ENCODE assay signal across 16 cellular contexts in the genomic region with DNA sequence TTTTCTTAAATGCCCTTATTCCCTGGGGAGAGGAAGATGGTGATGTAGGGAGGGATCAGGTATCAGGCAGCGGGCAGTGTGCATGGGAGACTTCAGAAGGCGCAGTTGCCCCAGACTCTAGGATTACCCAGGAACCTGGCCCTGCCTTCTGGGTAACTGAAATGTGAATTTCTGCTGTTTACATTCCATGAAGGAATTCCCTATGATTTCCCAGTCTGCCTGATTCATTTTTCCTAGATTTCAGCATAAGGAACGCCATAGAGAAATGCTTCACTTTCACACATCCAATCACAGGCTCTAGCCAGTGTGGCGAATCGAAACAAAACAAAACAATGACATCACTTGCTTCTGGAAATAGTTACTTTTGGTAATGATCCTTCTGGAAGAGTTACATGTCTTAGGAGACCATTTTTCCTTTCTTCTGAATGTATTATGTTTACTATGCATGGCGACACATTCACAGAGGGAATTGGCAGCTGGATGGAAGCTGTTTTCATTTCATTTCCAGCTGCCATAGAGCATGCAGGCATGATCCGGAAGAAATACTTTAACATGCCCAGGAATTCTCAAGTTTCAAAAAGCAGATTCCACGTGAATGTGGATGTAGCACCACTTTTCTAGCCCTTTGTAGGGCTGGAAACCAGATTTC. TPM values are rescaled to one million over a fixed set of nuclear protein-coding genes. Genes with fewer than 3 reads are reported as not detected.
DNase-seq lines count a peak whose midpoint lies in the region; ATAC-seq, FAIRE-seq and TF ChIP-seq lines count a peak whose summit lies in the region.
"Had no signal": no experiment of that assay in that cellular context is flagged by ENCODE, and none has a peak within 500 bp of the region (broad histone marks: within the 10 kb centered on the region; RNA-seq: fewer than 3 reads in every experiment).

No MANE protein-coding gene starts in this region.

- peaks cover 0 to 4% (median 3%) of the 10 kb centered on the region in 3 donors for H3K27me3 Mint-ChIP-seq in immature natural killer cell (ENCODE audit: low read depth in 3 of 3)

- no peak for TF ChIP-seq RAD21 in HepG2 (CRISPR knock-in tag; IDR thresholded peaks at IDR 0.05)

- H3K27me3 ChIP-seq in HepG2 (ENCODE audit: control insufficient read depth in 1 of 2, insufficient read depth in 2 of 2, low read length in 2 of 2) (no peaks in the 10 kb centered on the region), right lobe of liver (no peaks in the 10 kb centered on the region)
- H3K27me3 ChIP-seq: testis had no signal

- TF ChIP-seq EP300 in HepG2 (IDR thresholded peaks at IDR 0.05; ENCODE audit: low read depth in 2 of 2, low read length in 2 of 2) (no peak), HepG2 (CRISPR knock-in tag; IDR thresholded peaks at IDR 0.05; ENCODE audit: borderline replicate concordance) (no peak)

- H4K20me1 ChIP-seq in HepG2 (ENCODE audit: insufficient read depth, low read length): no peaks in the 10 kb centered on the region

- no peak for FAIRE-seq in HepG2 (lab: Jason Lieb, UNC)
- FAIRE-seq: small intestine had no signal

- intact Hi-C loops in HepG2 (cut with micrococcal nuclease; ENCODE audit: unreplicated experiment): loop anchor here (2.0 to 5.0 kb wide), 2 partner anchors 106 to 184 kb away; partner anchors contain the start of gene KATNA1
- intact Hi-C loops in right lobe of liver (cut with DNase I): no loop called here

- H3K36me3 Mint-ChIP-seq in immature natural killer cell: no peaks in the 10 kb centered on the region
- H3K36me3 Mint-ChIP-seq: natural killer cell treated with Interleukin-12 subunit alpha and Interleukin-12 subunit beta and Interleukin-15 and Interleukin-18, amount 100 ng/mL, for 72 hours had no signal

- peak overlapping the region; percentile 63 for H3K4me2 ChIP-seq in HepG2 (ENCODE audit: low read depth, low read length)

- in situ Hi-C loops in HepG2 (cut with HindIII; ENCODE audit: extremely low pct_ligation_motif_present, low pct_unique_long_range_greater_than_20kb): no loop called here

- H3K9ac ChIP-seq in HepG2 (ENCODE audit: insufficient read depth, low read depth, low read length): peak overlapping the region; percentile 53

- POLR2A ChIA-PET in HepG2 (lab: Yijun Ruan, JAX): interaction anchor here (1.1 to 2.3 kb wide), 6 partner anchors 16 to 113 kb away, joined by 5 to 8 read pairs (median 7); partner anchors contain the start of genes LATS1, LRP11 and PCMT1

- CTCF ChIA-PET in HepG2 (lab: Yijun Ruan, JAX; ENCODE audit: low intra/inter-chr PET ratio, low total read pairs): no interaction called here

- peak; percentile 10 for ATAC-seq in HepG2
- ATAC-seq in right lobe of liver: no peak
- ATAC-seq: left lobe of liver; natural killer cell treated with Interleukin-12 subunit alpha and Interleukin-12 subunit beta and Interleukin-15 and Interleukin-18, amount 100 ng/mL, for 72 hours; SK-N-SH treated with all-trans-retinoic acid at 6 μM for 48 hours; WTC11 had no signal

- TF ChIP-seq CTCF in HepG2 (CRISPR knock-in tag; IDR thresholded peaks at IDR 0.05) (no peak), right lobe of liver (IDR thresholded peaks at IDR 0.05) (no peak), cardiac fibroblast (IDR thresholded peaks at IDR 0.05; ENCODE audit: low read depth, low read length) (no peak)

- no peaks in the 10 kb centered on the region for H3K9me3 Mint-ChIP-seq in immature natural killer cell
- H3K9me3 Mint-ChIP-seq: natural killer cell treated with Interleukin-12 subunit alpha and Interleukin-12 subunit beta and Interleukin-15 and Interleukin-18, amount 100 ng/mL, for 72 hours; WTC11 had no signal

- H3K9me3 ChIP-seq in HepG2 (ENCODE audit: low read length) (no peaks in the 10 kb centered on the region), right lobe of liver (no peaks in the 10 kb centered on the region), mesodermal cell (ENCODE audit: control insufficient read depth, low read length) (no peaks in the 10 kb centered on the region)
- H3K9me3 ChIP-seq: testis had no signal

- H3K36me3 ChIP-seq in HepG2 (replicated peaks in 1 of 2; ENCODE audit: control insufficient read depth in 1 of 2, insufficient read depth in 2 of 2, low read length in 2 of 2) (peaks cover 1 to 12% of the 10 kb centered on the region in 2 experiments; a peak in 4 of 5 replicates), right lobe of liver (peaks cover 0 to 3% (median 0%) of the 10 kb centered on the region in 4 donors), mesodermal cell (ENCODE audit: control insufficient read depth, insufficient read depth, low read length) (peaks cover 43% of the 10 kb centered on the region)

- no TSS peak for BruUV-seq in HepG2 (replicated peaks; lab: Mats Ljungman, UMichigan)

- H3K4me1 Mint-ChIP-seq in immature natural killer cell: no peaks in the 10 kb centered on the region

- peaks cover 26% of the 10 kb centered on the region for H3K4me1 ChIP-seq in HepG2 (ENCODE audit: insufficient read depth, low read length)
- no peaks in the 10 kb centered on the region for H3K4me1 ChIP-seq in right lobe of liver
- H3K4me1 ChIP-seq in mesodermal cell (ENCODE audit: control insufficient read depth, insufficient read depth, low read length, poor library complexity, severe bottlenecking): no peaks in the 10 kb centered on the region
- H3K4me1 ChIP-seq: testis had no signal

- TF ChIP-seq POLR2A in HepG2 (IDR thresholded peaks at IDR 0.05; ENCODE audit: insufficient read depth in 1 of 2, low read depth in 2 of 2, low read length in 2 of 2): no peak
- no peak for TF ChIP-seq POLR2A in right lobe of liver (IDR thresholded peaks at IDR 0.05)

- no peak overlapping the region for H3K27ac Mint-ChIP-seq in immature natural killer cell
- H3K27ac Mint-ChIP-seq: natural killer cell treated with Interleukin-12 subunit alpha and Interleukin-12 subunit beta and Interleukin-15 and Interleukin-18, amount 100 ng/mL, for 72 hours; WTC11 had no signal

- peak overlapping the region; percentile 4 for H2AFZ ChIP-seq in HepG2 (ENCODE audit: low read length)

- WGBS in HepG2 (ENCODE audit: low lambda C conversion rate): 75% methylated on average over 8 of the region's 8 CpGs
- 86% methylated on average over 8 of the region's 8 CpGs for WGBS in right lobe of liver (ENCODE audit: insufficient coverage, low coverage, low lambda C conversion rate, missing lambda C conversion rate)
- WGBS in mesodermal cell (ENCODE audit: insufficient coverage in 2 of 2), 2 experiments: 82 to 97% methylated on average over 4 to 6 of the region's 8 CpGs

- DNase-seq in HepG2 (ENCODE audit: low spot score) (no peak), right lobe of liver (no peak), cardiac fibroblast (ENCODE audit: low read depth in 2 of 2) (peak; percentile 15 to 26), ecto neural progenitor cell (ENCODE audit: low spot score) (no peak), immature natural killer cell (no peak), SK-N-DZ (ENCODE audit: low spot score) (no peak), glomerular visceral epithelial cell (ENCODE audit: extremely low spot score) (no peak)
- DNase-seq: DMS 273 treated with DMSO at 0.1 percent for 48 hours; effector CD8-positive, alpha-beta T cell; small intestine; testis had no signal

- no peaks in the 10 kb centered on the region for H3K79me2 ChIP-seq in HepG2 (ENCODE audit: insufficient read depth, low read length)

- H3K4me3 ChIP-seq in HepG2 (replicated peaks in 1 of 3; ENCODE audit: insufficient read depth in 1 of 3, low read depth in 2 of 3, low read length in 3 of 3) (peak overlapping the region in 1 of 3 experiments; percentile 34; a peak in 1 of 6 replicates), right lobe of liver (no peak overlapping the region), cardiac fibroblast (replicated peaks in 1 of 2; ENCODE audit: low read depth in 2 of 2, low read length in 2 of 2) (no peak overlapping the region), mesodermal cell (ENCODE audit: extremely low read depth, insufficient read depth, low read length, poor library complexity, severe bottlenecking) (no peak overlapping the region)
- H3K4me3 ChIP-seq: testis had no signal

- H3K4me3 Mint-ChIP-seq in immature natural killer cell: no peak overlapping the region
- H3K4me3 Mint-ChIP-seq: natural killer cell treated with Interleukin-12 subunit alpha and Interleukin-12 subunit beta and Interleukin-15 and Interleukin-18, amount 100 ng/mL, for 72 hours; WTC11 had no signal

- H3K27ac ChIP-seq in HepG2 (ENCODE audit: extremely low read length, insufficient read depth, low read length) (peak overlapping the region; percentile 75), right lobe of liver (no peak overlapping the region), mesodermal cell (ENCODE audit: low read depth, low read length, severe bottlenecking) (peak overlapping the region; percentile 80)
- H3K27ac ChIP-seq: testis had no signal

RNA-seq across cellular contexts. Expression of gene LRP11, which starts 33.3 kb away (rescaled TPM):
- total RNA-seq in HepG2 (2016; rRNA removed; fragmentation: Illumina TruSeq; extraction: Trizol): 32.1 and 48.9 TPM in 2 replicates
- 13.6 and 13.7 TPM in 2 replicates for total RNA-seq in HepG2 (2016; cell fraction: cytosol; rRNA removed; fragmentation: Illumina TruSeq; extraction: Trizol; ENCODE audit: low read depth)
- total RNA-seq in HepG2 (2016; cell fraction: insoluble cytoplasmic fraction; rRNA removed; fragmentation: Illumina TruSeq; extraction: Trizol): 32.2 and 47.6 TPM in 2 replicates
- 24.5 and 28.9 TPM in 2 replicates for total RNA-seq in HepG2 (2016; cell fraction: membrane; rRNA removed; fragmentation: Illumina TruSeq; extraction: Trizol)
- 41.9 and 47.5 TPM in 2 replicates for total RNA-seq in HepG2 (2016; cell fraction: nucleus; rRNA removed; fragmentation: Illumina TruSeq; extraction: Trizol)
- 32.4 and 35.8 TPM in 2 replicates for polyA plus RNA-seq in HepG2 (2011; rRNA removed)
- 25.8 and 29.0 TPM in 2 replicates for polyA plus RNA-seq in HepG2 (2011; cell fraction: cytosol; rRNA removed)
- 17.4 and 23.9 TPM in 2 replicates for polyA plus RNA-seq in HepG2 (2011; cell fraction: nucleus; rRNA removed)
- polyA plus RNA-seq in HepG2 (2012): 41.6 TPM in 2 replicates
- 5.0 and 5.9 TPM in 2 replicates for polyA plus RNA-seq in HepG2 (2016; cell fraction: cytosol; fragmentation: Illumina TruSeq; extraction: Trizol; ENCODE audit: low read depth)
- 33.9 and 34.7 TPM in 2 replicates for polyA plus RNA-seq in HepG2 (2016; cell fraction: insoluble cytoplasmic fraction; fragmentation: Illumina TruSeq; extraction: Trizol; ENCODE audit: low read depth)
- polyA plus RNA-seq in HepG2 (2016; cell fraction: membrane; fragmentation: Illumina TruSeq; extraction: Trizol; ENCODE audit: low read depth): 16.2 and 18.5 TPM in 2 replicates
- 61.0 and 62.4 TPM in 2 replicates for polyA plus RNA-seq in HepG2 (2016; cell fraction: nucleus; fragmentation: Illumina TruSeq; extraction: Trizol; ENCODE audit: insufficient read depth, low read depth)
- polyA minus RNA-seq in HepG2 (2011; rRNA and poly(A)+ RNA removed; ENCODE audit: low replicate concordance): 115 and 160 TPM in 2 replicates
- polyA minus RNA-seq in HepG2 (2011; cell fraction: cytosol; rRNA and poly(A)+ RNA removed): 33.6 and 36.5 TPM in 2 replicates
- polyA minus RNA-seq in HepG2 (2011; cell fraction: nucleus; rRNA and poly(A)+ RNA removed): 18.3 and 25.0 TPM in 2 replicates
- 10 to 100 TPM in 1 of 6 experiments, 1 to 10 TPM in 5; 6.8 to 11.1 (median 9.3) TPM for total RNA-seq in right lobe of liver
- polyA plus RNA-seq in mesodermal cell (2013, experiment 1 of 2): 51.1 TPM
- 64.7 TPM for polyA plus RNA-seq in mesodermal cell (2013, experiment 2 of 2)
- polyA plus RNA-seq in immature natural killer cell: under 1 TPM in 2 of 3 donors, not detected in 1; 0.34 to 0.73 TPM
- 21.8 and 25.4 TPM in 2 replicates for polyA plus RNA-seq in SK-N-DZ (2014; cell fraction: cytosol; rRNA removed)
- polyA plus RNA-seq in SK-N-DZ (2014; cell fraction: nucleus; rRNA removed): 15.9 and 19.2 TPM in 2 replicates

Comparison
In these comparisons a context has a peak if more than half of its experiments do, and no peak if none do; other contexts are left out.
1. H3K27ac ChIP-seq: peak in HepG2 (single experiment) and mesodermal cell (single experiment); none in right lobe of liver (0 of 3).
2. DNase-seq: peak in cardiac fibroblast (2 of 2); none in HepG2 (single experiment), right lobe of liver (0 of 3), ecto neural progenitor cell (single experiment), immature natural killer cell (0 of 3), SK-N-DZ (single experiment) and glomerular visceral epithelial cell (single experiment).